In genomic region chr16:12093902-12094301, GRCh38 we compare ENCODE assay signal across 24 cellular contexts.
A peak's percentile ranks its signal among the peaks of the same experiment; 100 is the strongest.
DNase-seq lines count a peak whose midpoint lies in the region; ATAC-seq, FAIRE-seq and TF ChIP-seq lines count a peak whose summit lies in the region.
"Had no signal": no experiment of that assay in that cellular context is flagged by ENCODE, and none has a peak within 500 bp of the region (broad histone marks: within the 10 kb centered on the region; RNA-seq: fewer than 3 reads in every experiment).

No MANE protein-coding gene starts in this region.

- H3K14ac ChIP-seq in neuronal stem cell (ENCODE audit: low read length) = no peak overlapping the region

- H2BK120ac ChIP-seq in neuronal stem cell (ENCODE audit: low read depth, low read length) = no peak overlapping the region

- H3K27me3 Mint-ChIP-seq in activated T-cell treated with anti-CD3 and anti-CD28 coated beads, Interleukin-2, amount 50 U/mL, for 72 hours (ENCODE audit: low read depth) = no peaks in the 10 kb centered on the region
- H3K27me3 Mint-ChIP-seq in activated T-cell treated with anti-CD3 and anti-CD28 coated beads, Interleukin-2, amount 50 U/mL, for 4 hours (ENCODE audit: low read depth) = no peaks in the 10 kb centered on the region
- no peaks in the 10 kb centered on the region for H3K27me3 Mint-ChIP-seq in T-helper 17 cell
- H3K27me3 Mint-ChIP-seq: CD8-positive, alpha-beta memory T cell; IgD-negative memory B cell had no signal

- peak overlapping the region; percentile 8 for H3K27ac Mint-ChIP-seq in activated T-cell treated with anti-CD3 and anti-CD28 coated beads, Interleukin-2, amount 50 U/mL, for 72 hours
- H3K27ac Mint-ChIP-seq in T-helper 17 cell = peak overlapping the region; percentile 41
- H3K27ac Mint-ChIP-seq: H9 had no signal

- no peak overlapping the region for H3K4me3 ChIP-seq in neuronal stem cell (ENCODE audit: low read length in 2 of 2)
- H3K4me3 ChIP-seq: A549; BLaER1 treated with 17β-estradiol and CSF1 and Interleukin-3, amounts not matched to agents 10 nM and 100 nM; GM12878 had no signal

- H3K9ac ChIP-seq in neuronal stem cell (ENCODE audit: low read depth, low read length, poor library complexity) = no peak overlapping the region

- no peak overlapping the region for H2BK15ac ChIP-seq in neuronal stem cell (ENCODE audit: low read length)

- no peaks in the 10 kb centered on the region for H3K79me1 ChIP-seq in neuronal stem cell (ENCODE audit: low read depth, low read length)

- H3K27ac ChIP-seq in neuronal stem cell (replicated peaks; ENCODE audit: low read length) = no peak overlapping the region
- H3K27ac ChIP-seq: 22Rv1; A549; BLaER1 treated with 17β-estradiol and CSF1 and Interleukin-3, amounts not matched to agents 10 nM and 100 nM; HL-60 had no signal

- H2BK12ac ChIP-seq in neuronal stem cell (ENCODE audit: low read length) = peak overlapping the region; percentile 5

- H3K4me3 Mint-ChIP-seq in activated T-cell treated with anti-CD3 and anti-CD28 coated beads, Interleukin-2, amount 50 U/mL, for 72 hours = no peak overlapping the region
- no peak overlapping the region for H3K4me3 Mint-ChIP-seq in activated T-cell treated with anti-CD3 and anti-CD28 coated beads, Interleukin-2, amount 50 U/mL, for 4 hours
- no peak overlapping the region for H3K4me3 Mint-ChIP-seq in T-helper 17 cell
- H3K4me3 Mint-ChIP-seq: CD8-positive, alpha-beta memory T cell; IgD-negative memory B cell had no signal

- H3K27me3 ChIP-seq in neuronal stem cell (ENCODE audit: control insufficient read depth in 3 of 3, insufficient read depth in 3 of 3, low read depth in 1 of 3, low read length in 3 of 3) = no peaks in the 10 kb centered on the region
- H3K27me3 ChIP-seq: BLaER1 treated with 17β-estradiol and CSF1 and Interleukin-3, amounts not matched to agents 10 nM and 100 nM had no signal

- no peak for DNase-seq in activated T-cell treated with anti-CD3 and anti-CD28 coated beads, Interleukin-2, amount 50 U/mL, for 72 hours
- DNase-seq in activated T-cell treated with anti-CD3 and anti-CD28 coated beads, Interleukin-2, amount 50 U/mL, for 4 hours = no peak
- DNase-seq in GM12891 (ENCODE audit: insufficient read length, low spot score) (no peak), T-helper 17 cell (no peak), neuronal stem cell (ENCODE audit: low spot score) (no peak), SHP77 (lab: John Stamatoyannopoulos, UW) (no peak), NCI-H345 (lab: John Stamatoyannopoulos, UW) (no peak)
- DNase-seq: CD8-positive, alpha-beta memory T cell; COR-L47; DMS 273 treated with DMSO at 0.1 percent for 48 hours; DMS53; DND-41; EL; H9 had no signal

- no peak overlapping the region for H4K8ac ChIP-seq in neuronal stem cell (ENCODE audit: low read depth, low read length)

- H2BK5ac ChIP-seq in neuronal stem cell (ENCODE audit: low read length) = no peak overlapping the region

- no peak overlapping the region for H2AK5ac ChIP-seq in neuronal stem cell (ENCODE audit: low read depth, low read length)

- TF ChIP-seq POLR2A in GM12891 (IDR thresholded peaks at IDR 0.05; ENCODE audit: low read depth, low read length) = no peak

- FAIRE-seq in GM12891 (lab: Jason Lieb, UNC) = peak; percentile 9
- FAIRE-seq: A549, GM12878, GM19239, H1, HTR-8/SVneo had no signal

- no peak overlapping the region for H3K4ac ChIP-seq in neuronal stem cell (ENCODE audit: low read length)

- no peak overlapping the region for H2AFZ ChIP-seq in neuronal stem cell (ENCODE audit: low read length)

- H3K36me3 Mint-ChIP-seq in activated T-cell treated with anti-CD3 and anti-CD28 coated beads, Interleukin-2, amount 50 U/mL, for 72 hours (ENCODE audit: insufficient read depth in 2 of 2) = no peaks in the 10 kb centered on the region
- peaks cover 5% of the 10 kb centered on the region for H3K36me3 Mint-ChIP-seq in activated T-cell treated with anti-CD3 and anti-CD28 coated beads, Interleukin-2, amount 50 U/mL, for 4 hours (ENCODE audit: insufficient read depth)
- H3K36me3 Mint-ChIP-seq in T-helper 17 cell (ENCODE audit: low read depth) = peaks cover 3% of the 10 kb centered on the region

- no peak overlapping the region for H3K23ac ChIP-seq in neuronal stem cell (ENCODE audit: low read depth, low read length, poor library complexity)

- no peak for ATAC-seq in activated T-cell treated with anti-CD3 and anti-CD28 coated beads, Interleukin-2, amount 50 U/mL, for 72 hours (replicated peaks in 1 of 2)
- no peak for ATAC-seq in activated T-cell treated with anti-CD3 and anti-CD28 coated beads, Interleukin-2, amount 50 U/mL, for 4 hours
- ATAC-seq in T-helper 17 cell = no peak
- no peak for ATAC-seq in HG02970 (IDR thresholded peaks at IDR 0.05; ENCODE audit: low FRiP score, unreplicated experiment)
- ATAC-seq: A549, GM12878 had no signal

- H4K91ac ChIP-seq in neuronal stem cell (ENCODE audit: low read depth, low read length, poor library complexity) = no peak overlapping the region

- H3K9me3 ChIP-seq in T-helper 17 cell (ENCODE audit: control insufficient read depth, low read length, poor library complexity, severe bottlenecking) (no peaks in the 10 kb centered on the region), neuronal stem cell (replicated peaks in 1 of 2; ENCODE audit: control insufficient read depth in 2 of 2, insufficient read depth in 1 of 2, low read depth in 1 of 2, low read length in 2 of 2) (no peaks in the 10 kb centered on the region)
- H3K9me3 ChIP-seq: A549; BLaER1 treated with 17β-estradiol and CSF1 and Interleukin-3, amounts not matched to agents 10 nM and 100 nM had no signal

- H3K9me3 Mint-ChIP-seq in activated T-cell treated with anti-CD3 and anti-CD28 coated beads, Interleukin-2, amount 50 U/mL, for 72 hours = no peaks in the 10 kb centered on the region
- H3K9me3 Mint-ChIP-seq in activated T-cell treated with anti-CD3 and anti-CD28 coated beads, Interleukin-2, amount 50 U/mL, for 4 hours = no peaks in the 10 kb centered on the region
- H3K9me3 Mint-ChIP-seq: CD8-positive, alpha-beta memory T cell; H9; IgD-negative memory B cell had no signal

- WGBS in neuronal stem cell (ENCODE audit: extremely low coverage in 2 of 2, insufficient read length in 2 of 2, insufficient replicate concordance in 1 of 2), 2 donors = no CpG with 5 or more reads among the region's 6 CpGs

- peaks cover 51 to 65% of the 10 kb centered on the region in 2 donors for H3K4me1 ChIP-seq in neuronal stem cell (ENCODE audit: control insufficient read depth in 2 of 2, insufficient read depth in 1 of 2, low read depth in 1 of 2, low read length in 2 of 2)

- no peak overlapping the region for H3K4me2 ChIP-seq in neuronal stem cell (ENCODE audit: insufficient read depth, low read length, poor library complexity, severe bottlenecking)
- H3K4me2 ChIP-seq: A549 had no signal

- peaks cover 25% of the 10 kb centered on the region for H3K4me1 Mint-ChIP-seq in activated T-cell treated with anti-CD3 and anti-CD28 coated beads, Interleukin-2, amount 50 U/mL, for 72 hours (ENCODE audit: low read depth)
- H3K4me1 Mint-ChIP-seq in activated T-cell treated with anti-CD3 and anti-CD28 coated beads, Interleukin-2, amount 50 U/mL, for 4 hours (ENCODE audit: low read depth) = peaks cover 31% of the 10 kb centered on the region
- H3K4me1 Mint-ChIP-seq in T-helper 17 cell = peaks cover 26% of the 10 kb centered on the region

- no peaks in the 10 kb centered on the region for H3K36me3 ChIP-seq in neuronal stem cell (replicated peaks in 1 of 2; ENCODE audit: control insufficient read depth in 2 of 2, insufficient read depth in 2 of 2, low read length in 2 of 2)

- H3K18ac ChIP-seq in neuronal stem cell (ENCODE audit: low read length) = no peak overlapping the region

TF ChIP-seq in GM12891, 5 proteins besides CTCF, POLR2A, EP300 and RAD21:
- no peak for TF ChIP-seq POU2F2 (IDR thresholded peaks at IDR 0.05; ENCODE audit: low read depth, low read length)
- TF ChIP-seq POLR2AphosphoS5 (IDR thresholded peaks at IDR 0.05; ENCODE audit: low read depth, low read length) = no peak
- TF ChIP-seq SPI1 (IDR thresholded peaks at IDR 0.05; ENCODE audit: low read depth, low read length) = no peak
- TF ChIP-seq PAX5 (IDR thresholded peaks at IDR 0.05; ENCODE audit: insufficient read depth, low read length, severe bottlenecking) = no peak
- TF ChIP-seq TAF1 (IDR thresholded peaks at IDR 0.05; ENCODE audit: low read depth, low read length) = no peak
